In the genomic region with DNA sequence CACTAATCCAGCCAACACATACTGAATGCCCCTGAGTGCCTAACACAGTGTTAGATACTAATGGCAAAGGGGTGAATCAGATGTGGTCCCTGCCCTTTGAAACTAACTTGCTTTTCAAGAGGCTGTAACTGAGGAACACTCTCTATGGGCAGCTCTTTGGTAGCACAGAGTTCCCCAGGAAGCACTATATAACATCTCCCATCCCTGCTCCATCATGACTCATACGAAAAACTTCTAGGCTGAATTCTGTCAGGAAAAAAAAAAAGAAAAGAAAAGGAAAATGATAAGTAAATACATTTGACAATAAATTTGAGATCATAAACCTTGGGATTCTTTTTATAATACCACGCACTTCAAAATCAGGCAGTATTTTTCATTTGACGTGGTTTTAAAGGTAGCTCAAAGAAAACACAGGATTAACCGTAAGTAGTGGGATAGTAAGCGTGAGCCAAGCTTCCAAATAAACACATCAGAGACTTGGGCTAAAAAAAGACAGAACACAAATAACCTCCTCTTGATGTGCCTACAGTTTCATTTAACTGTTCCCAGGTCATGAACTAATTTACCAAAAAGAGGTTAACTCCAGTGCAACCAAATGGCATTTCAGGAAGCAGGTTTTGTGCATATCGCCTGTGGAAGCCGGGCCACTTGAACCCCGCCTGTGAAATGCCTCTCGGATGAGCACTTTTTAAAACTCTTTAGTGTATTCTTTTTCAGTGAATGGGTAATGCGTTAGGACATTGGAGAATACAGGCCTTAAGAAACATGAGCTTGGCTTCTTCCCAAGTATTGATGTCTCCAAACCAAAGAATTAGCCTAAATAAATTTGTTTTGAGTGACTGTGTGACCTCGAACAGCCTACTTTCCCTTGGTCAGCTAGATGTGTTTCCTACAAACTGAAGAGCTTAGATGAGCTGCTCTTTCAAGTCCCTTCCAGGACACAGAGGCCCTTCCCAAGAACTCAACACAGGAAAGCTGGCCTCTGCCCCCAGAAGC, we compare ENCODE assay signal across 14 cellular contexts. TPM values are rescaled to one million over a fixed set of nuclear protein-coding genes. Genes with fewer than 3 reads are reported as not detected.
A peak's percentile ranks its signal among the peaks of the same experiment; 100 is the strongest.
DNase-seq lines count a peak whose midpoint lies in the region; ATAC-seq and TF ChIP-seq lines count a peak whose summit lies in the region.
"Had no signal": no experiment of that assay in that cellular context is flagged by ENCODE, and none has a peak within 500 bp of the region (broad histone marks: within the 10 kb centered on the region; RNA-seq: fewer than 3 reads in every experiment).

No MANE protein-coding gene starts in this region.

- DNase-seq in HCEC 1CT (peak; percentile 66), ascending aorta (ENCODE audit: low spot score in 2 of 2) (no peak), right atrium auricular region (ENCODE audit: low spot score) (no peak), HUDEP-2 (lab: John Stamatoyannopoulos, UW; ENCODE audit: unreplicated experiment in 76 of 76) (no peak), NCI-H2196 treated with DMSO at 0.1 percent for 48 hours (lab: John Stamatoyannopoulos, UW; ENCODE audit: unreplicated experiment) (no peak)
- no peak for DNase-seq in activated effector memory CD4-positive, alpha-beta T cell treated with anti-CD3 and anti-CD28 coated beads, Interleukin-2, amount 50 U/mL, for 16 hours
- no peak for DNase-seq in naive thymus-derived CD4-positive, alpha-beta T cell
- DNase-seq: activated CD8-positive, alpha-beta T cell treated with anti-CD3 and anti-CD28 coated beads, Interleukin-2, amount 10 ng/mL, durations not matched to agents 7 days and 5 days; activated naive CD8-positive, alpha-beta T cell treated with anti-CD3 and anti-CD28 coated beads, Interleukin-2, amount 10 ng/mL, durations not matched to agents 7 days and 5 days; NCI-H1436 treated with DMSO at 0.1 percent for 48 hours; trophoblast cell had no signal

- TF ChIP-seq CTCF in ascending aorta (IDR thresholded peaks at IDR 0.05) (no peak), right atrium auricular region (IDR thresholded peaks at IDR 0.05) (no peak)

- POLR2A ChIA-PET in naive thymus-derived CD4-positive, alpha-beta T cell (lab: Charles Lee), result no interaction called here

- peaks cover 0 to 1% (median 0%) of the 10 kb centered on the region in 11 donors for H3K9me3 Mint-ChIP-seq in naive thymus-derived CD4-positive, alpha-beta T cell
- H3K9me3 Mint-ChIP-seq: activated naive CD8-positive, alpha-beta T cell treated with anti-CD3 and anti-CD28 coated beads, Interleukin-2, amount 10 ng/mL, durations not matched to agents 7 days and 5 days; T-helper 1 cell treated with Interleukin-12 subunit alpha and Interleukin-12 subunit beta and Interleukin-4 antibody, amounts not matched to agents 30 μg/mL and 1 μg/mL, for 36 hours had no signal

- H3K9ac ChIP-seq in skeletal muscle tissue (ENCODE audit: low read depth in 1 of 3, low read length in 3 of 3), result peak overlapping the region in 2 of 3 donors; percentile 16 to 28

- no peak for ATAC-seq in naive thymus-derived CD4-positive, alpha-beta T cell
- ATAC-seq: activated CD8-positive, alpha-beta T cell treated with anti-CD3 and anti-CD28 coated beads, Interleukin-2, amount 10 ng/mL, durations not matched to agents 7 days and 5 days had no signal

- H3K9me3 ChIP-seq in ascending aorta, result no peaks in the 10 kb centered on the region
- H3K9me3 ChIP-seq in right atrium auricular region, result no peaks in the 10 kb centered on the region
- H3K9me3 ChIP-seq in skeletal muscle tissue (ENCODE audit: control insufficient read depth in 3 of 3, low read length in 3 of 3), result no peaks in the 10 kb centered on the region
- no peaks in the 10 kb centered on the region for H3K9me3 ChIP-seq in naive thymus-derived CD4-positive, alpha-beta T cell (ENCODE audit: control insufficient read depth in 2 of 3, low read length in 3 of 3)
- H3K9me3 ChIP-seq: prostate gland had no signal

- H3K4me1 ChIP-seq in ascending aorta (peaks cover 8 to 39% of the 10 kb centered on the region in 2 donors), right atrium auricular region (peaks cover 0 to 47% of the 10 kb centered on the region in 2 donors), skeletal muscle tissue (ENCODE audit: control insufficient read depth in 3 of 3, insufficient read depth in 3 of 3, low read length in 3 of 3) (peaks cover 22 to 26% (median 22%) of the 10 kb centered on the region in 3 donors)
- H3K4me1 ChIP-seq in naive thymus-derived CD4-positive, alpha-beta T cell (ENCODE audit: control insufficient read depth in 2 of 2, insufficient read depth in 2 of 2, low read length in 2 of 2), result no peaks in the 10 kb centered on the region
- H3K4me1 ChIP-seq: prostate gland had no signal

- peak overlapping the region; percentile 50 to 53 for H3K27ac ChIP-seq in ascending aorta
- peak overlapping the region; percentile 49 to 74 for H3K27ac ChIP-seq in right atrium auricular region
- peak overlapping the region; percentile 45 for H3K27ac ChIP-seq in skeletal muscle tissue (ENCODE audit: low read depth, low read length)
- H3K27ac ChIP-seq in naive thymus-derived CD4-positive, alpha-beta T cell (ENCODE audit: low read depth, low read length), result no peak overlapping the region

- no peaks in the 10 kb centered on the region for H3K4me1 Mint-ChIP-seq in naive thymus-derived CD4-positive, alpha-beta T cell
- H3K4me1 Mint-ChIP-seq: activated naive CD8-positive, alpha-beta T cell treated with anti-CD3 and anti-CD28 coated beads, Interleukin-2, amount 10 ng/mL, durations not matched to agents 7 days and 5 days had no signal

- intact Hi-C loops in ascending aorta (cut with DNase I), result loop anchor here (2.0 to 5.0 kb wide), 4 partner anchors 61 to 1344 kb away; no protein-coding TSS in a partner anchor
- intact Hi-C loops in naive thymus-derived CD4-positive, alpha-beta T cell (cut with micrococcal nuclease), result loop anchor here in 1 of 2 donors (10.0 kb wide), 1 partner anchor 806 kb away; no protein-coding TSS in a partner anchor

- no peak overlapping the region for H3K4me3 Mint-ChIP-seq in naive thymus-derived CD4-positive, alpha-beta T cell
- H3K4me3 Mint-ChIP-seq: activated CD8-positive, alpha-beta T cell treated with anti-CD3 and anti-CD28 coated beads, Interleukin-2, amount 10 ng/mL, durations not matched to agents 7 days and 5 days; activated naive CD8-positive, alpha-beta T cell treated with anti-CD3 and anti-CD28 coated beads, Interleukin-2, amount 10 ng/mL, durations not matched to agents 7 days and 5 days; T-helper 1 cell treated with Interleukin-12 subunit alpha and Interleukin-12 subunit beta and Interleukin-4 antibody, amounts not matched to agents 30 μg/mL and 1 μg/mL, for 36 hours had no signal

- no peaks in the 10 kb centered on the region for H3K27me3 ChIP-seq in ascending aorta
- H3K27me3 ChIP-seq in right atrium auricular region, result no peaks in the 10 kb centered on the region
- no peaks in the 10 kb centered on the region for H3K27me3 ChIP-seq in skeletal muscle tissue (ENCODE audit: control insufficient read depth in 3 of 3, insufficient read depth in 3 of 3, low read length in 3 of 3)
- no peaks in the 10 kb centered on the region for H3K27me3 ChIP-seq in naive thymus-derived CD4-positive, alpha-beta T cell (ENCODE audit: control insufficient read depth in 2 of 2, insufficient read depth in 2 of 2, low read length in 2 of 2)

- no peak overlapping the region for H3K27ac Mint-ChIP-seq in naive thymus-derived CD4-positive, alpha-beta T cell
- H3K27ac Mint-ChIP-seq: activated CD8-positive, alpha-beta T cell treated with anti-CD3 and anti-CD28 coated beads, Interleukin-2, amount 10 ng/mL, durations not matched to agents 7 days and 5 days; activated naive CD8-positive, alpha-beta T cell treated with anti-CD3 and anti-CD28 coated beads, Interleukin-2, amount 10 ng/mL, durations not matched to agents 7 days and 5 days; T-helper 1 cell treated with Interleukin-12 subunit alpha and Interleukin-12 subunit beta and Interleukin-4 antibody, amounts not matched to agents 30 μg/mL and 1 μg/mL, for 36 hours had no signal

- H3K36me3 ChIP-seq in ascending aorta (no peaks in the 10 kb centered on the region), right atrium auricular region (no peaks in the 10 kb centered on the region), skeletal muscle tissue (ENCODE audit: control insufficient read depth in 3 of 3, insufficient read depth in 3 of 3, low read length in 3 of 3) (no peaks in the 10 kb centered on the region)
- no peaks in the 10 kb centered on the region for H3K36me3 ChIP-seq in naive thymus-derived CD4-positive, alpha-beta T cell (ENCODE audit: control insufficient read depth in 2 of 3, insufficient read depth in 3 of 3, low read length in 3 of 3)
- H3K36me3 ChIP-seq: prostate gland had no signal

- no peaks in the 10 kb centered on the region for H3K36me3 Mint-ChIP-seq in naive thymus-derived CD4-positive, alpha-beta T cell
- H3K36me3 Mint-ChIP-seq: activated naive CD8-positive, alpha-beta T cell treated with anti-CD3 and anti-CD28 coated beads, Interleukin-2, amount 10 ng/mL, durations not matched to agents 7 days and 5 days had no signal

- H3K4me3 ChIP-seq in ascending aorta, result peak overlapping the region in 1 of 2 donors; percentile 9
- H3K4me3 ChIP-seq in right atrium auricular region, result no peak overlapping the region
- H3K4me3 ChIP-seq in skeletal muscle tissue (ENCODE audit: low read length in 3 of 3), result peak overlapping the region in 2 of 3 donors; percentile 9 to 27
- H3K4me3 ChIP-seq in naive thymus-derived CD4-positive, alpha-beta T cell (ENCODE audit: low read length), result no peak overlapping the region
- H3K4me3 ChIP-seq: prostate gland had no signal

- CTCF ChIA-PET in naive thymus-derived CD4-positive, alpha-beta T cell (lab: Charles Lee), result interaction anchor here (0.7 to 1.3 kb wide), 2 partner anchors 8 to 839 kb away, joined by 4 to 6 read pairs; no protein-coding TSS in a partner anchor

- H3K27me3 Mint-ChIP-seq in naive thymus-derived CD4-positive, alpha-beta T cell, result peaks cover 17 to 32% (median 23%) of the 10 kb centered on the region in 5 donors

RNA-seq across cellular contexts. Expression of gene RDH14, which starts 42.0 kb away (rescaled TPM):
- total RNA-seq in ascending aorta (51.2 TPM), right atrium auricular region (10 to 100 TPM; 45.0 to 67.5 TPM), skeletal muscle tissue (23.0 TPM)
- total RNA-seq in naive thymus-derived CD4-positive, alpha-beta T cell, result 10 to 100 TPM in 4 of 5 experiments, 1 to 10 TPM in 1; 9.4 to 20.9 (median 14.9) TPM
- polyA plus RNA-seq in naive thymus-derived CD4-positive, alpha-beta T cell, result 10 to 100 TPM; 38.9 to 54.8 TPM

Comparison
In these comparisons a context has a peak if more than half of its experiments do, and no peak if none do; other contexts are left out.
1. H3K4me3 ChIP-seq: peak in skeletal muscle tissue (2 of 3); none in right atrium auricular region (0 of 2) and naive thymus-derived CD4-positive, alpha-beta T cell (single experiment).